Comparison of ENCODE assay signal across 27 cellular contexts in genomic region chr20:49970498-49970897, GRCh38. TPM values are rescaled to one million over a fixed set of nuclear protein-coding genes. Genes with fewer than 3 reads are reported as not detected.
"Had no signal": no experiment of that assay in that cellular context is flagged by ENCODE, and none has a peak within 500 bp of the region (broad histone marks: within the 10 kb centered on the region; RNA-seq: fewer than 3 reads in every experiment).

No MANE protein-coding gene starts in this region.

- H3K9me3 ChIP-seq: gastrocnemius medialis, heart left ventricle, lower lobe of right lung, ovary, psoas muscle, spleen, testis, tibial artery, upper lobe of right lung, vagina had no signal

- FAIRE-seq: colon had no signal

- H3K27ac ChIP-seq: dorsolateral prefrontal cortex, gastrocnemius medialis, lower lobe of right lung, ovary, psoas muscle, skin epidermis, testis, tibial artery, upper lobe of right lung, vagina had no signal

- DNase-seq: dorsolateral prefrontal cortex; effector CD4-positive, alpha-beta T cell; foreskin fibroblast; gastrocnemius medialis; hippocampal formation; kidney glomerular epithelial cell; left colon; left ventricle myocardium superior; lower lobe of right lung; naive thymus-derived CD8-positive, alpha-beta T cell; nephron progenitor cell; occipital lobe; ovary; psoas muscle; right cardiac atrium; stimulated activated CD4-positive, alpha-beta T cell treated with anti-CD3 and anti-CD28 coated beads, Interleukin-4, amount 100 ng/mL, for 4 hours; stimulated activated naive CD8-positive, alpha-beta T cell treated with anti-CD3 and anti-CD28 coated beads, Interleukin-15, Interleukin-2, amounts not matched to agents 100 U/mL and 50 U/mL, for 24 hours; substantia nigra; testis; tibial artery; upper lobe of right lung had no signal

- H3K4me3 ChIP-seq: dorsolateral prefrontal cortex, gastrocnemius medialis, heart left ventricle, lower lobe of right lung, ovary, psoas muscle, skin epidermis, spleen, testis, tibial artery, upper lobe of right lung, vagina had no signal

- ATAC-seq: heart left ventricle; left ventricle myocardium superior; lower lobe of right lung; naive thymus-derived CD8-positive, alpha-beta T cell; right cardiac atrium; stimulated activated memory B cell treated with anti-CD40 and anti-IgM and Interleukin-4, amounts not matched to agents 10 μg/mL and 1 μg/mL and 100 μg/mL, for 72 hours; stimulated activated naive CD8-positive, alpha-beta T cell treated with anti-CD3 and anti-CD28 coated beads, Interleukin-15, Interleukin-2, amounts not matched to agents 100 U/mL and 50 U/mL, for 24 hours; upper lobe of right lung had no signal

- H3K4me1 ChIP-seq: lower lobe of right lung, tibial artery, upper lobe of right lung, vagina had no signal

- H3K27me3 ChIP-seq: dorsolateral prefrontal cortex, gastrocnemius medialis, heart left ventricle, ovary, spleen, testis, tibial artery, upper lobe of right lung, vagina had no signal

- H3K36me3 ChIP-seq: gastrocnemius medialis, lower lobe of right lung, ovary, tibial artery, upper lobe of right lung, vagina had no signal

RNA-seq across cellular contexts. Expression of gene SNAI1, which starts 12.3 kb away (rescaled TPM):
- total RNA-seq: occipital lobe had no signal
